Comparison of ENCODE assay signal across 7 cellular contexts in genomic region chr7:91264924-91265681, GRCh38. TPM values are rescaled to one million over a fixed set of nuclear protein-coding genes. Genes with fewer than 3 reads are reported as not detected.
A peak's percentile ranks its signal among the peaks of the same experiment; 100 is the strongest.
DNase-seq lines count a peak whose midpoint lies in the region; ATAC-seq and TF ChIP-seq lines count a peak whose summit lies in the region.

No MANE protein-coding gene starts in this region.

- H3K9me3 ChIP-seq in right lobe of liver (no peaks in the 10 kb centered on the region), stomach (no peaks in the 10 kb centered on the region)

- peaks cover 6 to 13% (median 6%) of the 10 kb centered on the region in 3 donors for H3K4me1 Mint-ChIP-seq in IgD-negative memory B cell

- peak overlapping the region; percentile 86 for H3K4me3 ChIP-seq in GM12864 (ENCODE audit: low read depth, low read length)
- peak overlapping the region; percentile 79 to 84 (median 82) for H3K4me3 ChIP-seq in right lobe of liver
- peak overlapping the region; percentile 66 to 90 (median 78) for H3K4me3 ChIP-seq in stomach

- no peak for TF ChIP-seq EP300 in stomach (IDR thresholded peaks at IDR 0.05)

- 0% methylated on average over 15 of the region's 78 CpGs for WGBS in right lobe of liver (ENCODE audit: insufficient coverage, low coverage, low lambda C conversion rate, missing lambda C conversion rate)
- WGBS in stomach, 5 donors = 0 to 2% (median 1%) methylated on average over 20 to 78 of the region's 78 CpGs

- H3K27ac ChIP-seq in right lobe of liver (peak overlapping the region; percentile 73 to 89 (median 86)), stomach (peak overlapping the region; percentile 83 to 98 (median 93))

- H3K36me3 ChIP-seq in right lobe of liver (no peaks in the 10 kb centered on the region), stomach (no peaks in the 10 kb centered on the region)

- peak overlapping the region; percentile 82 to 96 (median 93) for H3K4me3 Mint-ChIP-seq in IgD-negative memory B cell

- intact Hi-C loops in right lobe of liver (cut with DNase I) = no loop called here
- intact Hi-C loops in stomach (cut with DNase I; ENCODE audit: low total_unique reads) = no loop called here

- no peaks in the 10 kb centered on the region for H3K27me3 ChIP-seq in right lobe of liver
- H3K27me3 ChIP-seq in stomach = no peaks in the 10 kb centered on the region

- peaks cover 32% of the 10 kb centered on the region for H3K27me3 Mint-ChIP-seq in IgD-negative memory B cell

- DNase-seq in GM12864 (ENCODE audit: low read depth) (no peak), RKO (ENCODE audit: low spot score) (peak; percentile 53), dermis microvascular lymphatic vessel endothelial cell (ENCODE audit: low read depth in 2 of 2) (peak; percentile 30 to 75), right lobe of liver (peak; percentile 52 to 63 (median 55)), stomach (peak; percentile 61)

- H3K36me3 Mint-ChIP-seq in IgD-negative memory B cell = peaks cover 2% of the 10 kb centered on the region

- no peak for TF ChIP-seq CTCF in GM12864 (IDR thresholded peaks at IDR 0.05; ENCODE audit: low read depth, low read length, missing control alignments)
- no peak for TF ChIP-seq CTCF in right lobe of liver (IDR thresholded peaks at IDR 0.05)
- TF ChIP-seq CTCF in stomach (IDR thresholded peaks at IDR 0.05) = no peak

- peak overlapping the region in 1 of 3 donors; percentile 63 for H3K27ac Mint-ChIP-seq in IgD-negative memory B cell

- no peak for TF ChIP-seq POLR2A in right lobe of liver (IDR thresholded peaks at IDR 0.05)
- TF ChIP-seq POLR2A in stomach (IDR thresholded peaks at IDR 0.05) = no peak

- H3K9me3 Mint-ChIP-seq in IgD-negative memory B cell = peaks cover 0 to 3% (median 0%) of the 10 kb centered on the region in 3 donors

- ATAC-seq in GM21723 (IDR thresholded peaks at IDR 0.05; ENCODE audit: unreplicated experiment) (peak; percentile 44), right lobe of liver (peak; percentile 29 to 52 (median 39))

- H3K4me1 ChIP-seq in right lobe of liver = peaks cover 0 to 7% (median 0%) of the 10 kb centered on the region in 4 donors
- peaks cover 18 to 46% (median 37%) of the 10 kb centered on the region in 4 donors for H3K4me1 ChIP-seq in stomach

RNA-seq across cellular contexts. Expression of gene FZD1, which starts 0.9 kb away (rescaled TPM):
- 0.23 TPM for polyA plus RNA-seq in IgD-negative memory B cell
- 2.8 TPM in 2 replicates for total RNA-seq in dermis microvascular lymphatic vessel endothelial cell
- 1 to 10 TPM; 1.3 to 2.6 (median 1.6) TPM for total RNA-seq in right lobe of liver
- 10 to 100 TPM in 2 of 5 donors, 1 to 10 TPM in 3; 1.8 to 12.9 (median 8.7) TPM for total RNA-seq in stomach
- 1 to 10 TPM; 2.4 to 2.7 (median 2.4) TPM for polyA plus RNA-seq in stomach
